ENCODE assay signal across 9 cellular contexts in genomic region chr20:46014517-46015396, GRCh38. TPM values are rescaled to one million over a fixed set of nuclear protein-coding genes. Genes with fewer than 3 reads are reported as not detected.
DNase-seq lines count a peak whose midpoint lies in the region; ATAC-seq, FAIRE-seq and TF ChIP-seq lines count a peak whose summit lies in the region.
"Had no signal": no experiment of that assay in that cellular context is flagged by ENCODE, and none has a peak within 500 bp of the region (broad histone marks: within the 10 kb centered on the region; RNA-seq: fewer than 3 reads in every experiment).

No MANE protein-coding gene starts in this region.

- no peaks in the 10 kb centered on the region for H3K4me1 ChIP-seq in BE2C
- H3K4me1 ChIP-seq in GM23338 (ENCODE audit: insufficient read depth): peaks cover 8% of the 10 kb centered on the region; the same call in 1 of the 2 replicates
- peaks cover 58% of the 10 kb centered on the region for H3K4me1 ChIP-seq in HepG2 (ENCODE audit: insufficient read depth, low read length)
- H3K4me1 ChIP-seq in mammary epithelial cell (ENCODE audit: insufficient read depth, low read length): peaks cover 9% of the 10 kb centered on the region

- peak; percentile 1; the same call in 2 of the 3 replicates for ATAC-seq in GM23338
- ATAC-seq in HepG2: peak; percentile 36
- ATAC-seq in HG03045 (IDR thresholded peaks at IDR 0.05; ENCODE audit: unreplicated experiment): no peak
- no peak for ATAC-seq in activated CD4-positive, CD25-positive, alpha-beta regulatory T cell treated with anti-CD3 and anti-CD28 coated beads, Interleukin-2, amount 50 U/mL, for 24 hours

- peaks cover 9% of the 10 kb centered on the region for H3F3A ChIP-seq in GM23338 (replicated peaks; ENCODE audit: low read depth)

- H3K36me3 Mint-ChIP-seq in GM23338 (ENCODE audit: low read depth): peaks cover 7% of the 10 kb centered on the region; the same call in 1 of the 3 replicates
- peaks cover 3% of the 10 kb centered on the region for H3K36me3 Mint-ChIP-seq in activated CD4-positive, alpha-beta memory T cell treated with anti-CD3 and anti-CD28 coated beads for 36 hours

- CTCF ChIA-PET in activated CD4-positive, alpha-beta memory T cell treated with anti-CD3 and anti-CD28 coated beads for 36 hours (lab: Charles Lee): interaction anchor here (0.6 to 4.7 kb wide), 40 partner anchors 8 to 647 kb away, joined by 3 to 105 read pairs (median 4); partner anchors contain the start of genes CD40, ELMO2, SLC12A5 and ZNF335
- CTCF ChIA-PET in HepG2 (lab: Yijun Ruan, JAX; ENCODE audit: low intra/inter-chr PET ratio, low total read pairs): interaction anchor here (0.6 to 2.8 kb wide), 11 partner anchors 8 to 334 kb away, joined by 3 to 27 read pairs (median 3); partner anchors contain the start of genes NCOA5 and ZNF335
- CTCF ChIA-PET in mammary epithelial cell (lab: Charles Lee; ENCODE audit: low non-redundant PET): interaction anchor here (0.6 to 0.8 kb wide), 4 partner anchors 8 to 1606 kb away, joined by 3 to 5 read pairs (median 4); partner anchors contain the start of gene ELMO2

- dilution Hi-C loops in mammary epithelial cell (cut with HindIII; ENCODE audit: low sequenced_read_pairs): no loop called here

- H3K9me3 ChIP-seq in BE2C: no peaks in the 10 kb centered on the region; the same call in 1 of the 2 replicates
- no peaks in the 10 kb centered on the region for H3K9me3 ChIP-seq in HepG2 (ENCODE audit: low read length)
- no peaks in the 10 kb centered on the region for H3K9me3 ChIP-seq in mammary epithelial cell (replicated peaks; ENCODE audit: insufficient read depth, low read length)

- TF ChIP-seq CTCF in BE2C (IDR thresholded peaks at IDR 0.05; ENCODE audit: low read depth, low read length): no peak
- no peak for TF ChIP-seq CTCF in GM23338 (conservative IDR thresholded peaks at IDR 0.05; ENCODE audit: low read depth in 2 of 2)
- TF ChIP-seq CTCF in HepG2 (CRISPR knock-in tag; IDR thresholded peaks at IDR 0.05): 0 out of 2 replicates have a peak, but pooled peaks have one; percentile 13
- TF ChIP-seq CTCF in mammary epithelial cell (conservative IDR thresholded peaks at IDR 0.05 in 1 of 2, IDR thresholded peaks at IDR 0.05 in 1 of 2; ENCODE audit: extremely low read depth in 1 of 2, insufficient read depth in 1 of 2, low read depth in 1 of 2, low read length in 2 of 2): no peak

- H3K36me3 ChIP-seq in BE2C: no peaks in the 10 kb centered on the region
- H3K36me3 ChIP-seq in GM23338 (ENCODE audit: insufficient read depth): no peaks in the 10 kb centered on the region
- H3K36me3 ChIP-seq in HepG2 (replicated peaks in 1 of 2; ENCODE audit: control insufficient read depth in 1 of 2, insufficient read depth in 2 of 2, low read length in 2 of 2): no peaks in the 10 kb centered on the region
- H3K36me3 ChIP-seq in mammary epithelial cell (ENCODE audit: insufficient read depth, low read length): no peaks in the 10 kb centered on the region

- H3K79me2 ChIP-seq in GM23338 (replicated peaks; ENCODE audit: insufficient read depth) (no peaks in the 10 kb centered on the region), HepG2 (ENCODE audit: insufficient read depth, low read length) (no peaks in the 10 kb centered on the region), mammary epithelial cell (ENCODE audit: insufficient read depth, low read length) (no peaks in the 10 kb centered on the region)

- H3K4me1 Mint-ChIP-seq in GM23338: peaks cover 19% of the 10 kb centered on the region
- H3K4me1 Mint-ChIP-seq in activated CD4-positive, alpha-beta memory T cell treated with anti-CD3 and anti-CD28 coated beads for 36 hours (ENCODE audit: low read depth): peaks cover 34% of the 10 kb centered on the region

- peak overlapping the region; percentile 92; the same call in 1 of the 2 replicates for H2AFZ ChIP-seq in GM23338
- H2AFZ ChIP-seq in HepG2 (ENCODE audit: low read length): no peak overlapping the region
- no peak overlapping the region for H2AFZ ChIP-seq in mammary epithelial cell (ENCODE audit: low read depth, low read length)

- H4K20me1 ChIP-seq in GM23338 (replicated peaks; ENCODE audit: insufficient read depth) (no peaks in the 10 kb centered on the region), HepG2 (ENCODE audit: insufficient read depth, low read length) (peaks cover 7% of the 10 kb centered on the region; the same call in 1 of the 2 replicates), mammary epithelial cell (ENCODE audit: insufficient read depth, low read length) (no peaks in the 10 kb centered on the region)

- POLR2A ChIA-PET in activated CD4-positive, alpha-beta memory T cell treated with anti-CD3 and anti-CD28 coated beads for 36 hours (lab: Charles Lee): interaction anchor here (0.6 kb wide), 1 partner anchor 580 kb away, joined by 7 read pairs; no protein-coding TSS in a partner anchor
- POLR2A ChIA-PET in HepG2 (lab: Yijun Ruan, JAX): interaction anchor here (1.7 kb wide), 1 partner anchor 74 kb away, joined by 6 read pairs; no protein-coding TSS in a partner anchor

- H3K27ac ChIP-seq in GM23338 (ENCODE audit: low read depth) (no peak overlapping the region), HepG2 (ENCODE audit: extremely low read length, insufficient read depth, low read length) (no peak overlapping the region), mammary epithelial cell (ENCODE audit: insufficient read depth, low read depth, low read length) (no peak overlapping the region)

- intact Hi-C loops in activated CD4-positive, alpha-beta memory T cell treated with anti-CD3 and anti-CD28 coated beads for 36 hours (cut with micrococcal nuclease): loop anchor here (5.0 kb wide), 1 partner anchor 42 kb away; the partner anchor contains the start of gene ZNF335
- intact Hi-C loops in HepG2 (cut with micrococcal nuclease; ENCODE audit: unreplicated experiment): loop anchor here (2.0 to 5.0 kb wide), 2 partner anchors 42 to 72 kb away; partner anchors contain the start of gene ZNF335
- intact Hi-C loops in mammary epithelial cell (cut with micrococcal nuclease): loop anchor here (1.0 to 5.0 kb wide), 4 partner anchors 27 to 423 kb away; partner anchors contain the start of gene NCOA5

- H3K9me2 ChIP-seq in GM23338 (ENCODE audit: insufficient read depth): no peaks in the 10 kb centered on the region

- DNase-seq in BE2C (no peak), GM23338 (ENCODE audit: low spot score) (no peak), HepG2 (ENCODE audit: low spot score) (peak; percentile 82), mammary epithelial cell (no peak), 8988T (no peak)
- no peak for DNase-seq in activated CD4-positive, alpha-beta memory T cell treated with anti-CD3 and anti-CD28 coated beads for 36 hours

- peaks cover 16% of the 10 kb centered on the region for H3K9me3 Mint-ChIP-seq in GM23338
- no peaks in the 10 kb centered on the region for H3K9me3 Mint-ChIP-seq in activated CD4-positive, alpha-beta memory T cell treated with anti-CD3 and anti-CD28 coated beads for 36 hours

- peak overlapping the region; percentile 57 for H3K4me3 Mint-ChIP-seq in GM23338
- peak overlapping the region; percentile 9 for H3K4me3 Mint-ChIP-seq in activated CD4-positive, alpha-beta memory T cell treated with anti-CD3 and anti-CD28 coated beads for 36 hours

- H3K4me2 ChIP-seq in GM23338 (peak overlapping the region; percentile 85), HepG2 (ENCODE audit: low read depth, low read length) (peak overlapping the region; percentile 80), mammary epithelial cell (ENCODE audit: insufficient read depth, low read depth, low read length) (no peak overlapping the region)

- peak; percentile 73 for FAIRE-seq in HepG2 (lab: Jason Lieb, UNC)
- FAIRE-seq: islet of Langerhans had no signal

- peaks cover 24% of the 10 kb centered on the region for H3K27me3 Mint-ChIP-seq in GM23338 (ENCODE audit: insufficient read depth, low read depth, poor library complexity)
- peaks cover 36% of the 10 kb centered on the region for H3K27me3 Mint-ChIP-seq in activated CD4-positive, alpha-beta memory T cell treated with anti-CD3 and anti-CD28 coated beads for 36 hours

- H3K9ac ChIP-seq in HepG2 (ENCODE audit: insufficient read depth, low read depth, low read length) (no peak overlapping the region), mammary epithelial cell (ENCODE audit: insufficient read depth, low read length) (no peak overlapping the region)

- BruUV-seq in HepG2 (replicated peaks; lab: Mats Ljungman, UMichigan) (no TSS peak), mammary epithelial cell (replicated peaks; lab: Mats Ljungman, UMichigan) (no TSS peak)

- no peak for TF ChIP-seq POLR2A in HepG2 (IDR thresholded peaks at IDR 0.05; ENCODE audit: insufficient read depth in 1 of 2, low read depth in 2 of 2, low read length in 2 of 2)

- H3K27me3 ChIP-seq in BE2C (peaks cover 36% of the 10 kb centered on the region), GM23338 (ENCODE audit: insufficient read depth) (peaks cover 16% of the 10 kb centered on the region), HepG2 (ENCODE audit: control insufficient read depth in 1 of 2, insufficient read depth in 2 of 2, low read length in 2 of 2) (peaks cover 21 to 42% of the 10 kb centered on the region in 2 experiments; a peak in 4 of 5 replicates), mammary epithelial cell (ENCODE audit: insufficient read depth, low read length) (peaks cover 3% of the 10 kb centered on the region)

- TF ChIP-seq RAD21 in HepG2 (CRISPR knock-in tag; IDR thresholded peaks at IDR 0.05): no peak

- in situ Hi-C loops in HepG2 (cut with HindIII; ENCODE audit: extremely low pct_ligation_motif_present, low pct_unique_long_range_greater_than_20kb) (no loop called here), mammary epithelial cell (cut with MboI; ENCODE audit: low sequenced_read_pairs in 2 of 2) (no loop called here)

- no peak overlapping the region for H3K27ac Mint-ChIP-seq in GM23338
- H3K27ac Mint-ChIP-seq in activated CD4-positive, alpha-beta memory T cell treated with anti-CD3 and anti-CD28 coated beads for 36 hours: no peak overlapping the region

- 23% methylated on average over 7 of the region's 7 CpGs for WGBS in HepG2 (ENCODE audit: low lambda C conversion rate)
- 61% methylated on average over 7 of the region's 7 CpGs for WGBS in mammary epithelial cell (ENCODE audit: low coverage, missing lambda C conversion rate)

- TF ChIP-seq EP300 in HepG2 (IDR thresholded peaks at IDR 0.05; ENCODE audit: low read depth in 2 of 2, low read length in 2 of 2) (peak in 1 of 2 experiments; percentile 89; a peak in 2 of 4 replicates), HepG2 (CRISPR knock-in tag; IDR thresholded peaks at IDR 0.05; ENCODE audit: borderline replicate concordance) (peak; percentile 55; the same call in 1 of the 2 replicates)

- H3K4me3 ChIP-seq in BE2C (ENCODE audit: low read depth, low read length) (peak overlapping the region; percentile 14; the same call in 1 of the 2 replicates), GM23338 (peak overlapping the region; percentile 70), HepG2 (replicated peaks in 1 of 3; ENCODE audit: insufficient read depth in 1 of 3, low read depth in 2 of 3, low read length in 3 of 3) (peak overlapping the region in 1 of 3 experiments; percentile 64; a peak in 2 of 6 replicates), mammary epithelial cell (replicated peaks in 1 of 3; ENCODE audit: insufficient read depth in 1 of 3, low read depth in 2 of 3, low read length in 3 of 3) (no peak overlapping the region)

RNA-seq across cellular contexts. Expression of gene MMP9, which starts 6.0 kb away (rescaled TPM):
- not detected for polyA plus RNA-seq in BE2C (2012; ENCODE audit: insufficient read depth, insufficient read length, low read depth)
- 5.4 and 5.8 TPM in 2 replicates for total RNA-seq in GM23338 (2014; rRNA removed; shearing (Covaris generic))
- 4.1 and 4.3 TPM in 2 replicates for polyA plus RNA-seq in GM23338 (2016; fragmentation: Nextera tagmentation; extraction: Ambion mirVana)
- total RNA-seq in activated CD4-positive, alpha-beta memory T cell treated with anti-CD3 and anti-CD28 coated beads for 36 hours: under 1 TPM; 0.10 to 0.12 TPM
- not detected in 2 replicates for total RNA-seq in HepG2 (2016; rRNA removed; fragmentation: Illumina TruSeq; extraction: Trizol)
- not detected in 2 replicates for total RNA-seq in HepG2 (2016; cell fraction: cytosol; rRNA removed; fragmentation: Illumina TruSeq; extraction: Trizol; ENCODE audit: low read depth)
- total RNA-seq in HepG2 (2016; cell fraction: insoluble cytoplasmic fraction; rRNA removed; fragmentation: Illumina TruSeq; extraction: Trizol): 0.06 TPM in 1 of 2 replicates, not detected in the other
- not detected in 2 replicates for total RNA-seq in HepG2 (2016; cell fraction: membrane; rRNA removed; fragmentation: Illumina TruSeq; extraction: Trizol)
- not detected in 2 replicates for total RNA-seq in HepG2 (2016; cell fraction: nucleus; rRNA removed; fragmentation: Illumina TruSeq; extraction: Trizol)
- polyA plus RNA-seq in HepG2 (2011; rRNA removed): 0.03 TPM in 1 of 2 replicates, not detected in the other
- polyA plus RNA-seq in HepG2 (2011; cell fraction: cytosol; rRNA removed): 0.04 TPM in 1 of 2 replicates, not detected in the other
- not detected in 2 replicates for polyA plus RNA-seq in HepG2 (2011; cell fraction: nucleus; rRNA removed)
- polyA plus RNA-seq in HepG2 (2012): not detected in 2 replicates
- not detected in 2 replicates for polyA plus RNA-seq in HepG2 (2016; cell fraction: cytosol; fragmentation: Illumina TruSeq; extraction: Trizol; ENCODE audit: low read depth)
- not detected in 2 replicates for polyA plus RNA-seq in HepG2 (2016; cell fraction: insoluble cytoplasmic fraction; fragmentation: Illumina TruSeq; extraction: Trizol; ENCODE audit: low read depth)
- polyA plus RNA-seq in HepG2 (2016; cell fraction: membrane; fragmentation: Illumina TruSeq; extraction: Trizol; ENCODE audit: low read depth): not detected in 2 replicates
- polyA plus RNA-seq in HepG2 (2016; cell fraction: nucleus; fragmentation: Illumina TruSeq; extraction: Trizol; ENCODE audit: insufficient read depth, low read depth): not detected in 2 replicates
- polyA minus RNA-seq in HepG2 (2011; rRNA and poly(A)+ RNA removed; ENCODE audit: low replicate concordance): not detected in 2 replicates
- not detected in 2 replicates for polyA minus RNA-seq in HepG2 (2011; cell fraction: cytosol; rRNA and poly(A)+ RNA removed)
- polyA minus RNA-seq in HepG2 (2011; cell fraction: nucleus; rRNA and poly(A)+ RNA removed): not detected in 2 replicates
- total RNA-seq in mammary epithelial cell: 1 to 10 TPM in 1 of 2 donors, not detected in 1; 4.3 TPM
- polyA plus RNA-seq in mammary epithelial cell: 1.1 TPM
- not detected for polyA minus RNA-seq in mammary epithelial cell

RNA-seq across cellular contexts. Expression of gene SLC12A5, which starts 14.3 kb away (rescaled TPM):
- polyA plus RNA-seq in BE2C (2012; ENCODE audit: insufficient read depth, insufficient read length, low read depth): 9.0 TPM
- total RNA-seq in GM23338 (2014; rRNA removed; shearing (Covaris generic)): 0.35 and 3.5 TPM in 2 replicates
- polyA plus RNA-seq in GM23338 (2016; fragmentation: Nextera tagmentation; extraction: Ambion mirVana): 8.4 and 9.8 TPM in 2 replicates
- total RNA-seq in activated CD4-positive, alpha-beta memory T cell treated with anti-CD3 and anti-CD28 coated beads for 36 hours: under 1 TPM in 1 of 2 experiments, not detected in 1; 0.97 TPM
- total RNA-seq in HepG2 (2016; rRNA removed; fragmentation: Illumina TruSeq; extraction: Trizol): 5.3 and 5.4 TPM in 2 replicates
- 2.8 and 4.0 TPM in 2 replicates for total RNA-seq in HepG2 (2016; cell fraction: cytosol; rRNA removed; fragmentation: Illumina TruSeq; extraction: Trizol; ENCODE audit: low read depth)
- 4.2 and 4.4 TPM in 2 replicates for total RNA-seq in HepG2 (2016; cell fraction: insoluble cytoplasmic fraction; rRNA removed; fragmentation: Illumina TruSeq; extraction: Trizol)
- total RNA-seq in HepG2 (2016; cell fraction: membrane; rRNA removed; fragmentation: Illumina TruSeq; extraction: Trizol): 3.5 and 4.1 TPM in 2 replicates
- 3.0 and 3.9 TPM in 2 replicates for total RNA-seq in HepG2 (2016; cell fraction: nucleus; rRNA removed; fragmentation: Illumina TruSeq; extraction: Trizol)
- 4.3 and 5.6 TPM in 2 replicates for polyA plus RNA-seq in HepG2 (2011; rRNA removed)
- polyA plus RNA-seq in HepG2 (2011; cell fraction: cytosol; rRNA removed): 4.5 and 6.3 TPM in 2 replicates
- polyA plus RNA-seq in HepG2 (2011; cell fraction: nucleus; rRNA removed): 6.0 and 6.2 TPM in 2 replicates
- 12.9 and 15.9 TPM in 2 replicates for polyA plus RNA-seq in HepG2 (2012)
- polyA plus RNA-seq in HepG2 (2016; cell fraction: cytosol; fragmentation: Illumina TruSeq; extraction: Trizol; ENCODE audit: low read depth): 27.8 and 30.6 TPM in 2 replicates
- 18.0 and 19.7 TPM in 2 replicates for polyA plus RNA-seq in HepG2 (2016; cell fraction: insoluble cytoplasmic fraction; fragmentation: Illumina TruSeq; extraction: Trizol; ENCODE audit: low read depth)
- 33.5 and 42.8 TPM in 2 replicates for polyA plus RNA-seq in HepG2 (2016; cell fraction: membrane; fragmentation: Illumina TruSeq; extraction: Trizol; ENCODE audit: low read depth)
- polyA plus RNA-seq in HepG2 (2016; cell fraction: nucleus; fragmentation: Illumina TruSeq; extraction: Trizol; ENCODE audit: insufficient read depth, low read depth): 14.1 and 18.5 TPM in 2 replicates
- 2.3 and 2.5 TPM in 2 replicates for polyA minus RNA-seq in HepG2 (2011; rRNA and poly(A)+ RNA removed; ENCODE audit: low replicate concordance)
- polyA minus RNA-seq in HepG2 (2011; cell fraction: cytosol; rRNA and poly(A)+ RNA removed): 1.7 and 1.8 TPM in 2 replicates
- 3.5 and 3.7 TPM in 2 replicates for polyA minus RNA-seq in HepG2 (2011; cell fraction: nucleus; rRNA and poly(A)+ RNA removed)
- total RNA-seq in mammary epithelial cell: 1 to 10 TPM in 1 of 2 donors, not detected in 1; 1.5 TPM
- polyA plus RNA-seq in mammary epithelial cell: 0.94 TPM
- 11.3 TPM for polyA minus RNA-seq in mammary epithelial cell

RNA-seq across cellular contexts. Expression of gene ZNF335, which starts 42.8 kb away (rescaled TPM):
- 23.4 TPM for polyA plus RNA-seq in BE2C (2012; ENCODE audit: insufficient read depth, insufficient read length, low read depth)
- total RNA-seq in GM23338 (2014; rRNA removed; shearing (Covaris generic)): 18.6 and 24.2 TPM in 2 replicates
- 5.7 and 7.4 TPM in 2 replicates for polyA plus RNA-seq in GM23338 (2016; fragmentation: Nextera tagmentation; extraction: Ambion mirVana)
- 10 to 100 TPM; 24.1 to 26.0 TPM for total RNA-seq in activated CD4-positive, alpha-beta memory T cell treated with anti-CD3 and anti-CD28 coated beads for 36 hours
- total RNA-seq in HepG2 (2016; rRNA removed; fragmentation: Illumina TruSeq; extraction: Trizol): 6.0 and 13.7 TPM in 2 replicates
- total RNA-seq in HepG2 (2016; cell fraction: cytosol; rRNA removed; fragmentation: Illumina TruSeq; extraction: Trizol; ENCODE audit: low read depth): 4.5 and 4.7 TPM in 2 replicates
- 5.0 and 12.7 TPM in 2 replicates for total RNA-seq in HepG2 (2016; cell fraction: insoluble cytoplasmic fraction; rRNA removed; fragmentation: Illumina TruSeq; extraction: Trizol)
- 6.7 and 7.0 TPM in 2 replicates for total RNA-seq in HepG2 (2016; cell fraction: membrane; rRNA removed; fragmentation: Illumina TruSeq; extraction: Trizol)
- total RNA-seq in HepG2 (2016; cell fraction: nucleus; rRNA removed; fragmentation: Illumina TruSeq; extraction: Trizol): 18.8 and 22.0 TPM in 2 replicates
- polyA plus RNA-seq in HepG2 (2011; rRNA removed): 9.7 and 12.3 TPM in 2 replicates
- polyA plus RNA-seq in HepG2 (2011; cell fraction: cytosol; rRNA removed): 3.3 and 4.6 TPM in 2 replicates
- polyA plus RNA-seq in HepG2 (2011; cell fraction: nucleus; rRNA removed): 62.4 and 81.3 TPM in 2 replicates
- 5.7 and 8.0 TPM in 2 replicates for polyA plus RNA-seq in HepG2 (2012)
- polyA plus RNA-seq in HepG2 (2016; cell fraction: cytosol; fragmentation: Illumina TruSeq; extraction: Trizol; ENCODE audit: low read depth): 1.5 TPM in 2 replicates
- polyA plus RNA-seq in HepG2 (2016; cell fraction: insoluble cytoplasmic fraction; fragmentation: Illumina TruSeq; extraction: Trizol; ENCODE audit: low read depth): 5.1 and 7.0 TPM in 2 replicates
- 2.9 and 3.1 TPM in 2 replicates for polyA plus RNA-seq in HepG2 (2016; cell fraction: membrane; fragmentation: Illumina TruSeq; extraction: Trizol; ENCODE audit: low read depth)
- polyA plus RNA-seq in HepG2 (2016; cell fraction: nucleus; fragmentation: Illumina TruSeq; extraction: Trizol; ENCODE audit: insufficient read depth, low read depth): 40.5 and 45.7 TPM in 2 replicates
- 32.3 and 35.8 TPM in 2 replicates for polyA minus RNA-seq in HepG2 (2011; rRNA and poly(A)+ RNA removed; ENCODE audit: low replicate concordance)
- 3.4 and 4.0 TPM in 2 replicates for polyA minus RNA-seq in HepG2 (2011; cell fraction: cytosol; rRNA and poly(A)+ RNA removed)
- 42.4 and 45.0 TPM in 2 replicates for polyA minus RNA-seq in HepG2 (2011; cell fraction: nucleus; rRNA and poly(A)+ RNA removed)
- 10 to 100 TPM; 13.8 to 21.7 TPM for total RNA-seq in mammary epithelial cell
- 10.5 TPM for polyA plus RNA-seq in mammary epithelial cell
- 32.9 TPM for polyA minus RNA-seq in mammary epithelial cell

Comparison
In these comparisons a context has a peak if more than half of its experiments do, and no peak if none do; other contexts are left out.
1. H3K4me3 ChIP-seq: peak in BE2C (single experiment) and GM23338 (single experiment); none in mammary epithelial cell (0 of 3).
2. ATAC-seq: peak in GM23338 (single experiment) and HepG2 (single experiment); none in HG03045 (single experiment) and activated CD4-positive, CD25-positive, alpha-beta regulatory T cell treated with anti-CD3 and anti-CD28 coated beads, Interleukin-2, amount 50 U/mL, for 24 hours (0 of 2).